35 cellular contexts compared by ENCODE assay signal in genomic region chr2:12213222-12213621, GRCh38.
DNase-seq lines count a peak whose midpoint lies in the region; ATAC-seq, FAIRE-seq and TF ChIP-seq lines count a peak whose summit lies in the region.
"Had no signal": no experiment of that assay in that cellular context is flagged by ENCODE, and none has a peak within 500 bp of the region (broad histone marks: within the 10 kb centered on the region; RNA-seq: fewer than 3 reads in every experiment).

No MANE protein-coding gene starts in this region.

- H3K4me3 ChIP-seq in K562 (no peak overlapping the region), tibial nerve (no peak overlapping the region)
- H3K4me3 ChIP-seq: right atrium auricular region, SK-N-MC, suprapubic skin, upper lobe of right lung had no signal

- WGBS in K562 (ENCODE audit: insufficient coverage, low coverage, missing lambda C conversion rate): 85% methylated on average over 2 of the region's 2 CpGs
- WGBS in tibial nerve, 2 donors: 74 to 83% methylated on average over 2 of the region's 2 CpGs

- in situ Hi-C loops in K562 (cut with MboI): no loop called here

- H3K9me3 ChIP-seq in K562 (replicated peaks; ENCODE audit: control insufficient read depth, insufficient read depth, low read depth, low read length) (no peaks in the 10 kb centered on the region), tibial nerve (no peaks in the 10 kb centered on the region)
- H3K9me3 ChIP-seq: right atrium auricular region, suprapubic skin, upper lobe of right lung had no signal

- no peaks in the 10 kb centered on the region for H3K9me3 Mint-ChIP-seq in activated CD4-positive, alpha-beta T cell treated with anti-CD3 and anti-CD28 coated beads for 36 hours (ENCODE audit: low read depth)
- peaks cover 2% of the 10 kb centered on the region for H3K9me3 Mint-ChIP-seq in activated CD4-positive, alpha-beta T cell treated with anti-CD3 and anti-CD28 coated beads, Interleukin-2, amount 10 ng/mL, durations not matched to agents 7 days and 5 days
- no peaks in the 10 kb centered on the region for H3K9me3 Mint-ChIP-seq in osteocyte (ENCODE audit: unreplicated experiment)
- H3K9me3 Mint-ChIP-seq: HFFc6; memory B cell; stimulated activated naive B cell treated with anti-CD40 and anti-IgM and Interleukin-4, amounts not matched to agents 10 μg/mL and 1 μg/mL and 100 μg/mL, for 72 hours had no signal

- no peak overlapping the region for H3K27ac ChIP-seq in K562 (ENCODE audit: extremely low read depth, low read depth, low read length)
- no peak overlapping the region for H3K27ac ChIP-seq in tibial nerve
- H3K27ac ChIP-seq: brain microvascular endothelial cell, parathyroid adenoma, right atrium auricular region, SK-N-MC, suprapubic skin, upper lobe of right lung had no signal

- DNase-seq in activated CD4-positive, alpha-beta T cell treated with anti-CD3 and anti-CD28 coated beads for 36 hours: no peak
- no peak for DNase-seq in activated CD4-positive, alpha-beta T cell treated with anti-CD3 and anti-CD28 coated beads, Interleukin-2, amount 10 ng/mL, durations not matched to agents 7 days and 5 days
- DNase-seq in NCI-H2171 (lab: John Stamatoyannopoulos, UW) (peak; percentile 75), K562 (ENCODE audit: extremely low read depth in 1 of 4, low spot score in 3 of 4) (peak in 2 of 4 experiments; percentile 11 to 13), osteocyte (ENCODE audit: extremely low spot score, unreplicated experiment) (no peak), tibial nerve (ENCODE audit: low spot score in 2 of 2) (no peak), NAMALWA (ENCODE audit: low spot score) (no peak)
- DNase-seq: activated CD4-positive, alpha-beta T cell treated with anti-CD3 and anti-CD28 coated beads, Interleukin-2, amount 50 U/mL, for 1 hour; activated gamma-delta T cell treated with Interleukin-2 at 50 U/mL for 16 hours; activated T-cell treated with anti-CD3 and anti-CD28 coated beads, Interleukin-2, amount 50 U/mL, for 1 hour; brain microvascular endothelial cell; DMS79; effector CD4-positive, alpha-beta T cell; HFFc6; hippocampal formation; KBM-7; MM.1S; NCI-H1930; NCI-H446 treated with DMSO at 0.1 percent for 48 hours; NCI-H82; small intestine; stimulated activated naive B cell treated with anti-CD40 and anti-IgM and Interleukin-4, amounts not matched to agents 10 μg/mL and 1 μg/mL and 100 μg/mL, for 72 hours; T-helper 1 cell; upper lobe of right lung had no signal

- CTCF ChIA-PET in activated CD4-positive, alpha-beta T cell treated with anti-CD3 and anti-CD28 coated beads for 36 hours (lab: Charles Lee): no interaction called here
- CTCF ChIA-PET in activated CD4-positive, alpha-beta T cell treated with anti-CD3 and anti-CD28 coated beads, Interleukin-2, amount 10 ng/mL, durations not matched to agents 7 days and 5 days (lab: Charles Lee): no interaction called here
- CTCF ChIA-PET in K562 (lab: Yijun Ruan, JAX; ENCODE audit: low intra/inter-chr PET ratio): no interaction called here

- no peaks in the 10 kb centered on the region for H3K36me3 Mint-ChIP-seq in activated CD4-positive, alpha-beta T cell treated with anti-CD3 and anti-CD28 coated beads for 36 hours (ENCODE audit: low read depth)
- H3K36me3 Mint-ChIP-seq in activated CD4-positive, alpha-beta T cell treated with anti-CD3 and anti-CD28 coated beads, Interleukin-2, amount 10 ng/mL, durations not matched to agents 7 days and 5 days (ENCODE audit: low read depth): no peaks in the 10 kb centered on the region
- H3K36me3 Mint-ChIP-seq in osteocyte (ENCODE audit: unreplicated experiment): no peaks in the 10 kb centered on the region
- H3K36me3 Mint-ChIP-seq: CD14-positive monocyte; memory B cell; stimulated activated naive B cell treated with anti-CD40 and anti-IgM and Interleukin-4, amounts not matched to agents 10 μg/mL and 1 μg/mL and 100 μg/mL, for 72 hours; WTC11 had no signal

- H3K27me3 Mint-ChIP-seq in activated CD4-positive, alpha-beta T cell treated with anti-CD3 and anti-CD28 coated beads for 36 hours: peaks cover 2% of the 10 kb centered on the region
- peaks cover 1% of the 10 kb centered on the region for H3K27me3 Mint-ChIP-seq in activated CD4-positive, alpha-beta T cell treated with anti-CD3 and anti-CD28 coated beads, Interleukin-2, amount 10 ng/mL, durations not matched to agents 7 days and 5 days
- no peaks in the 10 kb centered on the region for H3K27me3 Mint-ChIP-seq in osteocyte (ENCODE audit: unreplicated experiment)
- H3K27me3 Mint-ChIP-seq: memory B cell; stimulated activated naive B cell treated with anti-CD40 and anti-IgM and Interleukin-4, amounts not matched to agents 10 μg/mL and 1 μg/mL and 100 μg/mL, for 72 hours had no signal

- TF ChIP-seq CTCF in K562 (IDR thresholded peaks at IDR 0.05 in 2 of 3, conservative IDR thresholded peaks at IDR 0.05 in 1 of 3; ENCODE audit: insufficient read depth in 2 of 3, low read depth in 1 of 3, low read length in 3 of 3): no peak
- TF ChIP-seq CTCF in osteocyte (IDR thresholded peaks at IDR 0.05): no peak
- TF ChIP-seq CTCF in tibial nerve (IDR thresholded peaks at IDR 0.05): no peak

- H3K4me1 ChIP-seq in K562 (replicated peaks in 1 of 2; ENCODE audit: control insufficient read depth in 2 of 2, insufficient read depth in 2 of 2, low read length in 2 of 2) (peaks cover 8 to 17% of the 10 kb centered on the region in 2 experiments; a peak in 3 of 5 replicates), tibial nerve (no peaks in the 10 kb centered on the region)
- H3K4me1 ChIP-seq: parathyroid adenoma, right atrium auricular region, suprapubic skin, upper lobe of right lung had no signal

- no peak overlapping the region for H3K4me3 Mint-ChIP-seq in activated CD4-positive, alpha-beta T cell treated with anti-CD3 and anti-CD28 coated beads for 36 hours
- H3K4me3 Mint-ChIP-seq in activated CD4-positive, alpha-beta T cell treated with anti-CD3 and anti-CD28 coated beads, Interleukin-2, amount 10 ng/mL, durations not matched to agents 7 days and 5 days: no peak overlapping the region
- H3K4me3 Mint-ChIP-seq in osteocyte (ENCODE audit: unreplicated experiment): no peak overlapping the region
- H3K4me3 Mint-ChIP-seq: CD14-positive monocyte; HFFc6; memory B cell; stimulated activated naive B cell treated with anti-CD40 and anti-IgM and Interleukin-4, amounts not matched to agents 10 μg/mL and 1 μg/mL and 100 μg/mL, for 72 hours; WTC11 had no signal

- no peaks in the 10 kb centered on the region for H3K9me1 ChIP-seq in K562 (ENCODE audit: control insufficient read depth, insufficient read depth, low read length)

- no peaks in the 10 kb centered on the region for H3K79me2 ChIP-seq in K562 (ENCODE audit: control insufficient read depth, insufficient read depth, low read length)
- H3K79me2 ChIP-seq: parathyroid adenoma had no signal

- POLR2A ChIA-PET in activated CD4-positive, alpha-beta T cell treated with anti-CD3 and anti-CD28 coated beads for 36 hours (lab: Charles Lee): no interaction called here
- POLR2A ChIA-PET in activated CD4-positive, alpha-beta T cell treated with anti-CD3 and anti-CD28 coated beads, Interleukin-2, amount 10 ng/mL, durations not matched to agents 7 days and 5 days (lab: Charles Lee): no interaction called here
- POLR2A ChIA-PET in K562 (lab: Yijun Ruan, JAX): interaction anchor here (1.1 kb wide), 1 partner anchor 36 kb away, joined by 3 read pairs; no protein-coding TSS in a partner anchor

- TF ChIP-seq EP300 in K562 (IDR thresholded peaks at IDR 0.05; ENCODE audit: low read length) (no peak), tibial nerve (IDR thresholded peaks at IDR 0.05) (no peak)

- H2AFZ ChIP-seq in K562 (ENCODE audit: low read depth, low read length): no peak overlapping the region
- H2AFZ ChIP-seq: parathyroid adenoma had no signal

- ATAC-seq in activated CD4-positive, alpha-beta T cell treated with anti-CD3 and anti-CD28 coated beads for 36 hours: peak; percentile 36
- ATAC-seq in K562 (no peak), HG03571 (IDR thresholded peaks at IDR 0.05; ENCODE audit: unreplicated experiment) (no peak)
- ATAC-seq: stimulated activated naive B cell treated with anti-CD40 and anti-IgM and Interleukin-4, amounts not matched to agents 10 μg/mL and 1 μg/mL and 100 μg/mL, for 72 hours; upper lobe of right lung; WTC11 had no signal

- H3K36me3 ChIP-seq in K562 (ENCODE audit: control insufficient read depth, insufficient read depth, low read length) (no peaks in the 10 kb centered on the region), tibial nerve (no peaks in the 10 kb centered on the region)
- H3K36me3 ChIP-seq: brain microvascular endothelial cell, right atrium auricular region, suprapubic skin, upper lobe of right lung had no signal

- H3K9ac ChIP-seq in K562 (ENCODE audit: insufficient read depth in 1 of 2, low read depth in 2 of 2, low read length in 2 of 2): no peak overlapping the region
- H3K9ac ChIP-seq: parathyroid adenoma had no signal

- intact Hi-C loops in activated CD4-positive, alpha-beta T cell treated with anti-CD3 and anti-CD28 coated beads for 36 hours (cut with DNase I, micrococcal nuclease): no loop called here
- intact Hi-C loops in K562 (cut with micrococcal nuclease): no loop called here

- TF ChIP-seq RAD21 in K562 (CRISPR knock-in tag; conservative IDR thresholded peaks at IDR 0.05 in 1 of 2, IDR thresholded peaks at IDR 0.05 in 1 of 2): no peak

- no peak overlapping the region for H3K27ac Mint-ChIP-seq in activated CD4-positive, alpha-beta T cell treated with anti-CD3 and anti-CD28 coated beads for 36 hours
- no peak overlapping the region for H3K27ac Mint-ChIP-seq in activated CD4-positive, alpha-beta T cell treated with anti-CD3 and anti-CD28 coated beads, Interleukin-2, amount 10 ng/mL, durations not matched to agents 7 days and 5 days
- H3K27ac Mint-ChIP-seq in osteocyte (ENCODE audit: unreplicated experiment): peak overlapping the region; percentile 67
- H3K27ac Mint-ChIP-seq: CD14-positive monocyte; HFFc6; memory B cell; stimulated activated naive B cell treated with anti-CD40 and anti-IgM and Interleukin-4, amounts not matched to agents 10 μg/mL and 1 μg/mL and 100 μg/mL, for 72 hours; WTC11 had no signal

- no peaks in the 10 kb centered on the region for H3K27me3 ChIP-seq in K562 (ENCODE audit: control insufficient read depth in 2 of 2, insufficient read depth in 2 of 2, low read length in 2 of 2)
- H3K27me3 ChIP-seq in tibial nerve: no peaks in the 10 kb centered on the region
- H3K27me3 ChIP-seq: brain microvascular endothelial cell, right atrium auricular region, suprapubic skin, upper lobe of right lung had no signal

- BruUV-seq in K562 (replicated peaks; lab: Mats Ljungman, UMichigan): no TSS peak

- no peak for FAIRE-seq in K562 (lab: Jason Lieb, UNC)
- FAIRE-seq: GM19239, H1, HTR-8/SVneo, small intestine had no signal

- H3K4me1 Mint-ChIP-seq in activated CD4-positive, alpha-beta T cell treated with anti-CD3 and anti-CD28 coated beads for 36 hours: peaks cover 2% of the 10 kb centered on the region
- H3K4me1 Mint-ChIP-seq in activated CD4-positive, alpha-beta T cell treated with anti-CD3 and anti-CD28 coated beads, Interleukin-2, amount 10 ng/mL, durations not matched to agents 7 days and 5 days: no peaks in the 10 kb centered on the region
- H3K4me1 Mint-ChIP-seq in osteocyte (ENCODE audit: unreplicated experiment): peaks cover 30% of the 10 kb centered on the region
- H3K4me1 Mint-ChIP-seq: CD14-positive monocyte, memory B cell had no signal

- TF ChIP-seq POLR2A in K562 (conservative IDR thresholded peaks at IDR 0.05) (no peak), tibial nerve (IDR thresholded peaks at IDR 0.05) (no peak)

- no peak overlapping the region for H3K4me2 ChIP-seq in K562 (ENCODE audit: insufficient read depth, low read length)

- H4K20me1 ChIP-seq in K562 (replicated peaks; ENCODE audit: control insufficient read depth, insufficient read depth, low read length): no peaks in the 10 kb centered on the region
